8 cellular contexts compared by ENCODE assay signal in genomic region chr17:39239640-39240314, GRCh38. TPM values are rescaled to one million over a fixed set of nuclear protein-coding genes. Genes with fewer than 3 reads are reported as not detected.
DNase-seq lines count a peak whose midpoint lies in the region; ATAC-seq, FAIRE-seq and TF ChIP-seq lines count a peak whose summit lies in the region.

No MANE protein-coding gene starts in this region.

- peak; percentile 70 for DNase-seq in GM20000 (ENCODE audit: low spot score)
- DNase-seq in NCI-H526 (lab: John Stamatoyannopoulos, UW), result peak; percentile 43 to 82
- DNase-seq in activated T-cell treated with anti-CD3 and anti-CD28 coated beads for 1 hour (ENCODE audit: low read depth), result peak; percentile 53
- peak in 5 of 6 donors; percentile 30 to 81 (median 60) for DNase-seq in pancreas
- no peak for DNase-seq in hepatic stellate cell (ENCODE audit: low spot score)
- no peak for DNase-seq in occipital lobe (lab: John Stamatoyannopoulos, UW)
- no peak for DNase-seq in SKM-1 (lab: John Stamatoyannopoulos, UW; ENCODE audit: unreplicated experiment)

- no peaks in the 10 kb centered on the region for H3K4me1 ChIP-seq in pancreas

- no peaks in the 10 kb centered on the region for H3K9me3 ChIP-seq in pancreas

- ATAC-seq in esophagus mucosa (peak; percentile 77), pancreas (peak; percentile 60 to 83 (median 82))

- FAIRE-seq in pancreas (lab: Jason Lieb, UNC), result no peak

- no peak overlapping the region for H3K27ac ChIP-seq in pancreas

- peak; percentile 79 for TF ChIP-seq CTCF in GM20000 (IDR thresholded peaks at IDR 0.05; ENCODE audit: extremely low read depth, missing control alignments)
- TF ChIP-seq CTCF in pancreas (IDR thresholded peaks at IDR 0.05), result peak; percentile 25 to 52 (median 46)

- WGBS in pancreas, 2 donors, result 17 to 18% methylated on average over 16 of the region's 16 CpGs

- no peaks in the 10 kb centered on the region for H3K27me3 ChIP-seq in pancreas

- H3K36me3 ChIP-seq in pancreas, result no peaks in the 10 kb centered on the region

- no peak overlapping the region for H3K4me3 ChIP-seq in pancreas

- intact Hi-C loops in pancreas (cut with DNase I), result loop anchor here in 2 of 3 donors (10.0 kb wide), 1 partner anchor 265 kb away; no protein-coding TSS in a partner anchor

RNA-seq across cellular contexts. Expression of gene STAC2, which starts 14.0 kb away (rescaled TPM):
- total RNA-seq in esophagus mucosa, result 0.60 TPM
- total RNA-seq in pancreas, result under 1 TPM in 3 of 6 donors, not detected in 3; 0.08 to 0.12 (median 0.09) TPM
- under 1 TPM; 0.07 to 0.11 TPM for polyA plus RNA-seq in pancreas
- total RNA-seq in occipital lobe, result 0.31 TPM

RNA-seq across cellular contexts. Expression of gene RPL19, which starts 39.7 kb away (rescaled TPM):
- 1,581 TPM for total RNA-seq in esophagus mucosa
- 1,000 to 10,000 TPM in 3 of 6 donors, 100 to 1,000 TPM in 3; 925 to 1,465 (median 1,055) TPM for total RNA-seq in pancreas
- polyA plus RNA-seq in pancreas, result 1,000 to 10,000 TPM; 1,688 to 1,714 TPM
- 958 TPM for total RNA-seq in occipital lobe

RNA-seq across cellular contexts. Expression of gene CACNB1, which starts 42.3 kb away (rescaled TPM):
- total RNA-seq in esophagus mucosa, result 2.0 TPM
- 1 to 10 TPM; 1.8 to 3.3 (median 2.4) TPM for total RNA-seq in pancreas
- polyA plus RNA-seq in pancreas, result 1 to 10 TPM; 6.5 to 6.8 TPM
- total RNA-seq in occipital lobe, result 20.6 TPM

Comparison
In these comparisons a context has a peak if more than half of its experiments do, and no peak if none do; other contexts are left out.
1. DNase-seq: peak in GM20000 (single experiment), NCI-H526 (2 of 2), activated T-cell treated with anti-CD3 and anti-CD28 coated beads for 1 hour (single experiment) and pancreas (5 of 6); none in hepatic stellate cell (single experiment), occipital lobe (single experiment) and SKM-1 (single experiment).